ENCODE assay signal across 1 cellular context in the genomic region with DNA sequence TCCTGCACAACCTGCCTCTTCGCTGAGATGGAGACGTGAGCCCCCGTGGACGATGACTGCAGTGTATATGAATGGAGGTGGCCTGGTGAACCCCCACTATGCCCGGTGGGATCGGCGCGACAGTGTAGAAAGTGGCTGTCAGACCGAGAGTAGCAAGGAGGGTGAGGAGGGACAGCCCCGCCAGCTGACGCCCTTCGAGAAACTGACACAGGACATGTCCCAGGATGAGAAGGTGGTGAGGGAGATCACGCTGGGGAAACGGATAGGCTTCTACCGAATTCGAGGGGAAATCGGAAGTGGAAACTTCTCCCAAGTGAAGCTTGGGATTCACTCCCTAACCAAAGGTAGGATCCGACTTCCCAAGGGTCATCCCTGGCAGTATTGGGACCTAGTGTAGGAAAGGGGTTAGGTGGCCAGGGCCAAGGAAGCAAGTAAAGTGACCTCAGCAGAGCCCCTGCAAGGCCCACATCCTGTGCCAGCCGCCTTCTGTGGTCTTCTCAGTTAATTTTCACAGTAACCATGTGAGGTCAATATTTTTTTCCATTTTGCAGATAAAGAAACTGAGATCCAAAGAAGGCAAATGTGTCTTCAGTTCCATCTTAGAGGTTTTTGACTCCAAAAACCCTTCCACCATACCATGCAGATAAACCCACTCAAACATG.
TF ChIP-seq lines count a peak whose summit lies in the region.

No MANE protein-coding gene starts in this region.

TF ChIP-seq in GM23338, 12 proteins besides CTCF, POLR2A, EP300 and RAD21 (continued from another document):
- TF ChIP-seq, protein P1, sequence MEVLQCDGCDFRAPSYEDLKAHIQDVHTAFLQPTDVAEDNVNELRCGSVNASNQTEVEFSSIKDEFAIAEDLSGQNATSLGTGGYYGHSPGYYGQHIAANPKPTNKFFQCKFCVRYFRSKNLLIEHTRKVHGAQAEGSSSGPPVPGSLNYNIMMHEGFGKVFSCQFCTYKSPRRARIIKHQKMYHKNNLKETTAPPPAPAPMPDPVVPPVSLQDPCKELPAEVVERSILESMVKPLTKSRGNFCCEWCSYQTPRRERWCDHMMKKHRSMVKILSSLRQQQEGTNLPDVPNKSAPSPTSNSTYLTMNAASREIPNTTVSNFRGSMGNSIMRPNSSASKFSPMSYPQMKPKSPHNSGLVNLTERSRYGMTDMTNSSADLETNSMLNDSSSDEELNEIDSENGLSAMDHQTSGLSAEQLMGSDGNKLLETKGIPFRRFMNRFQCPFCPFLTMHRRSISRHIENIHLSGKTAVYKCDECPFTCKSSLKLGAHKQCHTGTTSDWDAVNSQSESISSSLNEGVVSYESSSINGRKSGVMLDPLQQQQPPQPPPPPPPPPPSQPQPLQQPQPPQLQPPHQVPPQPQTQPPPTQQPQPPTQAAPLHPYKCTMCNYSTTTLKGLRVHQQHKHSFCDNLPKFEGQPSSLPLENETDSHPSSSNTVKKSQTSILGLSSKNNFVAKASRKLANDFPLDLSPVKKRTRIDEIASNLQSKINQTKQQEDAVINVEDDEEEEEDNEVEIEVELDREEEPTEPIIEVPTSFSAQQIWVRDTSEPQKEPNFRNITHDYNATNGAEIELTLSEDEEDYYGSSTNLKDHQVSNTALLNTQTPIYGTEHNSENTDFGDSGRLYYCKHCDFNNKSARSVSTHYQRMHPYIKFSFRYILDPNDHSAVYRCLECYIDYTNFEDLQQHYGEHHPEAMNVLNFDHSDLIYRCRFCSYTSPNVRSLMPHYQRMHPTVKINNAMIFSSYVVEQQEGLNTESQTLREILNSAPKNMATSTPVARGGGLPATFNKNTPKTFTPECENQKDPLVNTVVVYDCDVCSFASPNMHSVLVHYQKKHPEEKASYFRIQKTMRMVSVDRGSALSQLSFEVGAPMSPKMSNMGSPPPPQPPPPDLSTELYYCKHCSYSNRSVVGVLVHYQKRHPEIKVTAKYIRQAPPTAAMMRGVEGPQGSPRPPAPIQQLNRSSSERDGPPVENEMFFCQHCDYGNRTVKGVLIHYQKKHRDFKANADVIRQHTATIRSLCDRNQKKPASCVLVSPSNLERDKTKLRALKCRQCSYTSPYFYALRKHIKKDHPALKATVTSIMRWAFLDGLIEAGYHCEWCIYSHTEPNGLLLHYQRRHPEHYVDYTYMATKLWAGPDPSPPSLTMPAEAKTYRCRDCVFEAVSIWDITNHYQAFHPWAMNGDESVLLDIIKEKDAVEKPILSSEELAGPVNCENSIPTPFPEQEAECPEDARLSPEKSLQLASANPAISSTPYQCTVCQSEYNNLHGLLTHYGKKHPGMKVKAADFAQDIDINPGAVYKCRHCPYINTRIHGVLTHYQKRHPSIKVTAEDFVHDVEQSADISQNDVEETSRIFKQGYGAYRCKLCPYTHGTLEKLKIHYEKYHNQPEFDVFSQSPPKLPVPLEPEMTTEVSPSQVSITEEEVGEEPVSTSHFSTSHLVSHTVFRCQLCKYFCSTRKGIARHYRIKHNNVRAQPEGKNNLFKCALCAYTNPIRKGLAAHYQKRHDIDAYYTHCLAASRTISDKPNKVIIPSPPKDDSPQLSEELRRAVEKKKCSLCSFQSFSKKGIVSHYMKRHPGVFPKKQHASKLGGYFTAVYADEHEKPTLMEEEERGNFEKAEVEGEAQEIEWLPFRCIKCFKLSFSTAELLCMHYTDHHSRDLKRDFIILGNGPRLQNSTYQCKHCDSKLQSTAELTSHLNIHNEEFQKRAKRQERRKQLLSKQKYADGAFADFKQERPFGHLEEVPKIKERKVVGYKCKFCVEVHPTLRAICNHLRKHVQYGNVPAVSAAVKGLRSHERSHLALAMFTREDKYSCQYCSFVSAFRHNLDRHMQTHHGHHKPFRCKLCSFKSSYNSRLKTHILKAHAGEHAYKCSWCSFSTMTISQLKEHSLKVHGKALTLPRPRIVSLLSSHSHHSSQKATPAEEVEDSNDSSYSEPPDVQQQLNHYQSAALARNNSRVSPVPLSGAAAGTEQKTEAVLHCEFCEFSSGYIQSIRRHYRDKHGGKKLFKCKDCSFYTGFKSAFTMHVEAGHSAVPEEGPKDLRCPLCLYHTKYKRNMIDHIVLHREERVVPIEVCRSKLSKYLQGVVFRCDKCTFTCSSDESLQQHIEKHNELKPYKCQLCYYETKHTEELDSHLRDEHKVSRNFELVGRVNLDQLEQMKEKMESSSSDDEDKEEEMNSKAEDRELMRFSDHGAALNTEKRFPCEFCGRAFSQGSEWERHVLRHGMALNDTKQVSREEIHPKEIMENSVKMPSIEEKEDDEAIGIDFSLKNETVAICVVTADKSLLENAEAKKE (CRISPR knock-in tag; IDR thresholded peaks at IDR 0.05) = no peak
- TF ChIP-seq, protein P2, sequence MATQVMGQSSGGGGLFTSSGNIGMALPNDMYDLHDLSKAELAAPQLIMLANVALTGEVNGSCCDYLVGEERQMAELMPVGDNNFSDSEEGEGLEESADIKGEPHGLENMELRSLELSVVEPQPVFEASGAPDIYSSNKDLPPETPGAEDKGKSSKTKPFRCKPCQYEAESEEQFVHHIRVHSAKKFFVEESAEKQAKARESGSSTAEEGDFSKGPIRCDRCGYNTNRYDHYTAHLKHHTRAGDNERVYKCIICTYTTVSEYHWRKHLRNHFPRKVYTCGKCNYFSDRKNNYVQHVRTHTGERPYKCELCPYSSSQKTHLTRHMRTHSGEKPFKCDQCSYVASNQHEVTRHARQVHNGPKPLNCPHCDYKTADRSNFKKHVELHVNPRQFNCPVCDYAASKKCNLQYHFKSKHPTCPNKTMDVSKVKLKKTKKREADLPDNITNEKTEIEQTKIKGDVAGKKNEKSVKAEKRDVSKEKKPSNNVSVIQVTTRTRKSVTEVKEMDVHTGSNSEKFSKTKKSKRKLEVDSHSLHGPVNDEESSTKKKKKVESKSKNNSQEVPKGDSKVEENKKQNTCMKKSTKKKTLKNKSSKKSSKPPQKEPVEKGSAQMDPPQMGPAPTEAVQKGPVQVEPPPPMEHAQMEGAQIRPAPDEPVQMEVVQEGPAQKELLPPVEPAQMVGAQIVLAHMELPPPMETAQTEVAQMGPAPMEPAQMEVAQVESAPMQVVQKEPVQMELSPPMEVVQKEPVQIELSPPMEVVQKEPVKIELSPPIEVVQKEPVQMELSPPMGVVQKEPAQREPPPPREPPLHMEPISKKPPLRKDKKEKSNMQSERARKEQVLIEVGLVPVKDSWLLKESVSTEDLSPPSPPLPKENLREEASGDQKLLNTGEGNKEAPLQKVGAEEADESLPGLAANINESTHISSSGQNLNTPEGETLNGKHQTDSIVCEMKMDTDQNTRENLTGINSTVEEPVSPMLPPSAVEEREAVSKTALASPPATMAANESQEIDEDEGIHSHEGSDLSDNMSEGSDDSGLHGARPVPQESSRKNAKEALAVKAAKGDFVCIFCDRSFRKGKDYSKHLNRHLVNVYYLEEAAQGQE (IDR thresholded peaks at IDR 0.05; ENCODE audit: unreplicated experiment) = no peak
- TF ChIP-seq EZH2phosphoT487 (IDR thresholded peaks at IDR 0.05; ENCODE audit: unreplicated experiment) (no peak), EZH2 (IDR thresholded peaks at IDR 0.05; ENCODE audit: low read depth, unreplicated experiment) (no peak)
TF ChIP-seq in GM23338: peak in this region for 0.
